Comparison of ENCODE assay signal across 19 cellular contexts in genomic region chrX:118579417-118579816, GRCh38.
DNase-seq lines count a peak whose midpoint lies in the region; ATAC-seq and TF ChIP-seq lines count a peak whose summit lies in the region.
"Had no signal": no experiment of that assay in that cellular context is flagged by ENCODE, and none has a peak within 500 bp of the region (broad histone marks: within the 10 kb centered on the region; RNA-seq: fewer than 3 reads in every experiment).

No MANE protein-coding gene starts in this region.

- no peak overlapping the region for H3K4me2 ChIP-seq in GM23338
- H3K4me2 ChIP-seq: A549, BLaER1 had no signal

- no peak overlapping the region for H2AFZ ChIP-seq in GM23338

- H3F3A ChIP-seq in GM23338 (replicated peaks; ENCODE audit: low read depth): no peaks in the 10 kb centered on the region

- H3K27ac ChIP-seq in GM23338 (ENCODE audit: low read depth): no peak overlapping the region
- H3K27ac ChIP-seq: A549, BLaER1 had no signal

- H3K36me3 Mint-ChIP-seq in nephron (ENCODE audit: low read depth) (peaks cover 18% of the 10 kb centered on the region), GM23338 (ENCODE audit: low read depth) (peaks cover 3% of the 10 kb centered on the region; the same call in 1 of the 3 replicates)

- H3K9me2 ChIP-seq in GM23338 (ENCODE audit: insufficient read depth): no peaks in the 10 kb centered on the region

- ATAC-seq in HG03457 (IDR thresholded peaks at IDR 0.05; ENCODE audit: unreplicated experiment): no peak
- no peak for ATAC-seq in GM23338
- ATAC-seq: A549 had no signal

- H3K27me3 Mint-ChIP-seq in nephron (ENCODE audit: low read depth) (no peaks in the 10 kb centered on the region), GM23338 (ENCODE audit: insufficient read depth, low read depth, poor library complexity) (no peaks in the 10 kb centered on the region)
- H3K27me3 Mint-ChIP-seq: CD8-positive, alpha-beta memory T cell; IgD-negative memory B cell had no signal

- TF ChIP-seq CTCF in BE2C (IDR thresholded peaks at IDR 0.05; ENCODE audit: low read depth, low read length) (no peak), nephron (IDR thresholded peaks at IDR 0.05; ENCODE audit: unreplicated experiment in 3 of 3) (no peak), GM23338 (conservative IDR thresholded peaks at IDR 0.05; ENCODE audit: low read depth in 2 of 2) (no peak)

- no peak overlapping the region for H3K4me3 Mint-ChIP-seq in nephron
- H3K4me3 Mint-ChIP-seq in GM23338: no peak overlapping the region
- H3K4me3 Mint-ChIP-seq: CD8-positive, alpha-beta memory T cell; IgD-negative memory B cell had no signal

- peak; percentile 28 for DNase-seq in BE2C
- DNase-seq in ELF-1 (ENCODE audit: low read depth, low spot score): peak; percentile 23
- peak; percentile 66 for DNase-seq in amniotic epithelial cell (ENCODE audit: low read depth)
- DNase-seq in NCI-H2107 treated with DMSO at 0.1 percent for 48 hours (lab: John Stamatoyannopoulos, UW; ENCODE audit: unreplicated experiment): no peak
- DNase-seq in GM23338 (ENCODE audit: low spot score): no peak
- DNase-seq: CD8-positive, alpha-beta memory T cell; DMS79 treated with DMSO at 0.1 percent for 48 hours; Karpas-422; NCI-H1048; NCI-H1436; NCI-H2029; NCI-H510A; SHP77 treated with DMSO at 0.1 percent for 48 hours had no signal

- H3K79me2 ChIP-seq in GM23338 (replicated peaks; ENCODE audit: insufficient read depth): no peaks in the 10 kb centered on the region

- no peaks in the 10 kb centered on the region for H4K20me1 ChIP-seq in GM23338 (replicated peaks; ENCODE audit: insufficient read depth)
- H4K20me1 ChIP-seq: BLaER1 had no signal

- H3K4me3 ChIP-seq in BE2C (ENCODE audit: low read depth, low read length) (no peak overlapping the region), GM23338 (no peak overlapping the region)
- H3K4me3 ChIP-seq: A549, BLaER1, HAP-1 had no signal

- H3K27me3 ChIP-seq in BE2C: no peaks in the 10 kb centered on the region
- no peaks in the 10 kb centered on the region for H3K27me3 ChIP-seq in GM23338 (ENCODE audit: insufficient read depth)
- H3K27me3 ChIP-seq: BLaER1 had no signal

- H3K9me3 ChIP-seq in BE2C: no peaks in the 10 kb centered on the region
- H3K9me3 ChIP-seq: A549, BLaER1, HAP-1 had no signal

- H3K27ac Mint-ChIP-seq in nephron (peak overlapping the region in 2 of 3 experiments; percentile 26 to 70), GM23338 (no peak overlapping the region)
- H3K27ac Mint-ChIP-seq: IgD-negative memory B cell had no signal

- H3K36me3 ChIP-seq in BE2C (no peaks in the 10 kb centered on the region), GM23338 (ENCODE audit: insufficient read depth) (no peaks in the 10 kb centered on the region)
- H3K36me3 ChIP-seq: HAP-1 had no signal

- no peaks in the 10 kb centered on the region for H3K4me1 ChIP-seq in BE2C
- no peaks in the 10 kb centered on the region for H3K4me1 ChIP-seq in GM23338 (ENCODE audit: insufficient read depth)
- H3K4me1 ChIP-seq: A549, BLaER1 had no signal

- peaks cover 6% of the 10 kb centered on the region for H3K9me3 Mint-ChIP-seq in nephron
- H3K9me3 Mint-ChIP-seq in GM23338: no peaks in the 10 kb centered on the region

- H3K4me1 Mint-ChIP-seq in nephron (peaks cover 11% of the 10 kb centered on the region), GM23338 (no peaks in the 10 kb centered on the region)
- H3K4me1 Mint-ChIP-seq: CD8-positive, alpha-beta memory T cell; IgD-negative memory B cell had no signal

TF ChIP-seq in GM23338, 12 proteins besides CTCF, POLR2A, EP300 and RAD21 (continues in another document):
- TF ChIP-seq REST (IDR thresholded peaks at IDR 0.05; ENCODE audit: unreplicated experiment) (no peak), STAT1 (IDR thresholded peaks at IDR 0.05; ENCODE audit: unreplicated experiment) (no peak), JUNB (IDR thresholded peaks at IDR 0.05; ENCODE audit: unreplicated experiment) (no peak), EZH2phosphoT487 (IDR thresholded peaks at IDR 0.05; ENCODE audit: unreplicated experiment) (no peak), EZH2 (IDR thresholded peaks at IDR 0.05; ENCODE audit: low read depth, unreplicated experiment) (no peak), CREB1 (CRISPR knock-in tag; IDR thresholded peaks at IDR 0.05; ENCODE audit: low read depth) (no peak), ZNF331 (CRISPR knock-in tag; IDR thresholded peaks at IDR 0.05; ENCODE audit: low read depth) (no peak), ZNF114 (CRISPR knock-in tag; IDR thresholded peaks at IDR 0.05) (no peak), POLR2AphosphoS5 (IDR thresholded peaks at IDR 0.05; ENCODE audit: low read depth) (no peak), ETS1 (IDR thresholded peaks at IDR 0.05) (no peak), NANOG (IDR thresholded peaks at IDR 0.05; ENCODE audit: borderline replicate concordance) (no peak)

Comparison
In these comparisons a context has a peak if more than half of its experiments do, and no peak if none do; other contexts are left out.
1. DNase-seq: peak in BE2C (single experiment), ELF-1 (single experiment) and amniotic epithelial cell (single experiment); none in NCI-H2107 treated with DMSO at 0.1 percent for 48 hours (single experiment) and GM23338 (single experiment).